ENCODE assay signal across 8 cellular contexts in genomic region chr22:46149493-46149997, GRCh38. TPM values are rescaled to one million over a fixed set of nuclear protein-coding genes. Genes with fewer than 3 reads are reported as not detected.
DNase-seq lines count a peak whose midpoint lies in the region; ATAC-seq and TF ChIP-seq lines count a peak whose summit lies in the region.

No MANE protein-coding gene starts in this region.

- POLR2A ChIA-PET in AG04449 (lab: Yijun Ruan, JAX): no interaction called here
- POLR2A ChIA-PET in MCF 10A (lab: Yijun Ruan, JAX): interaction anchor here (0.6 to 0.7 kb wide), 2 partner anchors 27 to 79 kb away, joined by 3 to 5 read pairs; no protein-coding TSS in a partner anchor

- H3K27ac ChIP-seq in skin epidermis: peak overlapping the region in 19 of 21 experiments; percentile 9 to 88 (median 77)

- H3K27ac Mint-ChIP-seq in T-helper 1 cell treated with Interleukin-12 subunit alpha and Interleukin-12 subunit beta and Interleukin-4 antibody, amounts not matched to agents 30 μg/mL and 1 μg/mL, for 36 hours: no peak overlapping the region
- no peak overlapping the region for H3K27ac Mint-ChIP-seq in MCF 10A (ENCODE audit: low read depth, unreplicated experiment)

- intact Hi-C loops in MCF 10A (cut with micrococcal nuclease): no loop called here

- peaks cover 42% of the 10 kb centered on the region for H3K27me3 Mint-ChIP-seq in T-helper 1 cell treated with Interleukin-12 subunit alpha and Interleukin-12 subunit beta and Interleukin-4 antibody, amounts not matched to agents 30 μg/mL and 1 μg/mL, for 36 hours (ENCODE audit: low read depth)
- peaks cover 14% of the 10 kb centered on the region for H3K27me3 Mint-ChIP-seq in MCF 10A (ENCODE audit: insufficient read depth, unreplicated experiment)

- BruUV-seq in MCF 10A (replicated peaks; lab: Mats Ljungman, UMichigan): no TSS peak

- peaks cover 12% of the 10 kb centered on the region for H3K4me1 Mint-ChIP-seq in T-helper 1 cell treated with Interleukin-12 subunit alpha and Interleukin-12 subunit beta and Interleukin-4 antibody, amounts not matched to agents 30 μg/mL and 1 μg/mL, for 36 hours (ENCODE audit: low read depth)
- H3K4me1 Mint-ChIP-seq in MCF 10A (ENCODE audit: insufficient read depth, unreplicated experiment): peaks cover 6% of the 10 kb centered on the region

- H3K4me3 ChIP-seq in AG04449 (ENCODE audit: low read depth, low read length) (peak overlapping the region; percentile 81), skin epidermis (peak overlapping the region; percentile 74 to 92 (median 81))

- peak overlapping the region; percentile 81 for H3K4me3 Mint-ChIP-seq in T-helper 1 cell treated with Interleukin-12 subunit alpha and Interleukin-12 subunit beta and Interleukin-4 antibody, amounts not matched to agents 30 μg/mL and 1 μg/mL, for 36 hours
- peak overlapping the region; percentile 65 for H3K4me3 Mint-ChIP-seq in MCF 10A (ENCODE audit: unreplicated experiment)

- TF ChIP-seq CTCF in AG04449 (IDR thresholded peaks at IDR 0.05; ENCODE audit: insufficient read depth, low read length, missing control alignments): no peak
- no peak for TF ChIP-seq CTCF in MCF 10A (IDR thresholded peaks at IDR 0.05; ENCODE audit: unreplicated experiment)

- DNase-seq in AG04449 (ENCODE audit: low read depth, low spot score): no peak
- DNase-seq in MCF 10A (ENCODE audit: unreplicated experiment): no peak
- DNase-seq in iris pigment epithelial cell (ENCODE audit: low read depth): peak; percentile 10
- no peak for DNase-seq in amniotic stem cell (lab: John Stamatoyannopoulos, UW)

- ATAC-seq in HG02885 (IDR thresholded peaks at IDR 0.05; ENCODE audit: poor library complexity, unreplicated experiment) (peak; percentile 2), HG02870 (IDR thresholded peaks at IDR 0.05; ENCODE audit: unreplicated experiment) (no peak)

- H3K9me3 Mint-ChIP-seq in T-helper 1 cell treated with Interleukin-12 subunit alpha and Interleukin-12 subunit beta and Interleukin-4 antibody, amounts not matched to agents 30 μg/mL and 1 μg/mL, for 36 hours: no peaks in the 10 kb centered on the region
- no peaks in the 10 kb centered on the region for H3K9me3 Mint-ChIP-seq in MCF 10A (ENCODE audit: unreplicated experiment)

- CTCF ChIA-PET in AG04449 (lab: Yijun Ruan, JAX) (interaction anchor here (1.0 kb wide), 2 partner anchors 28 to 77 kb away, joined by 3 read pairs; no protein-coding TSS in a partner anchor), MCF 10A (lab: Yijun Ruan, JAX) (interaction anchor here (1.2 kb wide), 1 partner anchor 155 kb away, joined by 4 read pairs; no protein-coding TSS in a partner anchor)

- H3K36me3 Mint-ChIP-seq in T-helper 1 cell treated with Interleukin-12 subunit alpha and Interleukin-12 subunit beta and Interleukin-4 antibody, amounts not matched to agents 30 μg/mL and 1 μg/mL, for 36 hours (ENCODE audit: low read depth): peaks cover 2% of the 10 kb centered on the region
- H3K36me3 Mint-ChIP-seq in MCF 10A (ENCODE audit: insufficient read depth, unreplicated experiment): peaks cover 15% of the 10 kb centered on the region

RNA-seq across cellular contexts. Expression of gene PPARA, which starts 0.8 kb away (rescaled TPM):
- 8.0 and 10.1 TPM in 2 replicates for total RNA-seq in MCF 10A (2022)
